Comparison of ENCODE assay signal across 17 cellular contexts in the genomic region with DNA sequence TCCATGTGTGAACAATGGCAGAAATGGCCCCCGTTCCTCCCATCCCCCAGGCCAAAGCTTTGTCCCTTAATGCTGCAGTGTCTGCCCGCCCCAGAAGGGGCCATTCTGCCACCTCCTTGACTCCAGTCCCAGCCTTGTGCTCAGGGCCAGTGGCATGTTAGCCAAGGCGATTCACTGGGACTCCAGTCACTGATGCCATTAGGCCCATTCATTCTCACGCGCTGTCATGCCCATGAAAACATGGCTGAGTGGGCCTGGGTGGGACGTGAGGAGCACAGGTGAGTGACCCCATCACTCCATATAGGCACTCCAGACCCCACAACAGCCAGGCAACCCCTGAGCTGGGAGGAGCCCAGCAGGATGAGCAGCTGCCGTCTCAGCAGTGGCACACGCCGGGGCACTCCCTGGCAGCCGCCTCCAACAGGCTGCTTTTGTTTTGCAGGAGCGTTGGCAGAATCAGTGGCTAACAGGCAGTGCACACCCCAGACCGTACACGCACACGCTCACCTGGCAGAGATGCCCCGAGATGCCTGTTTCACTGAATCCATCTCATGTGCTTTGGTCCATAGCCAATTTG.
DNase-seq lines count a peak whose midpoint lies in the region; ATAC-seq lines count a peak whose summit lies in the region.
"Had no signal": no experiment of that assay in that cellular context is flagged by ENCODE, and none has a peak within 500 bp of the region (broad histone marks: within the 10 kb centered on the region; RNA-seq: fewer than 3 reads in every experiment).

No MANE protein-coding gene starts in this region.

- H3K4me3 ChIP-seq in mesendoderm (ENCODE audit: low read length), result no peak overlapping the region

- no peak overlapping the region for H3K23ac ChIP-seq in mesendoderm (ENCODE audit: low read length)

- no peak overlapping the region for H3K27ac ChIP-seq in mesendoderm (ENCODE audit: low read depth, low read length)
- H3K27ac ChIP-seq: C4-2B had no signal

- H3K36me3 ChIP-seq in mesendoderm (ENCODE audit: control insufficient read depth, insufficient read depth, low read length), result no peaks in the 10 kb centered on the region

- no peaks in the 10 kb centered on the region for H3K79me1 ChIP-seq in mesendoderm (ENCODE audit: low read length)

- H3K4me2 ChIP-seq in mesendoderm (ENCODE audit: low read length), result no peak overlapping the region

- H3K27me3 ChIP-seq in mesendoderm (ENCODE audit: insufficient read depth, low read length, poor library complexity), result no peaks in the 10 kb centered on the region

- H4K8ac ChIP-seq in mesendoderm (ENCODE audit: low read depth, low read length), result no peak overlapping the region

- no peaks in the 10 kb centered on the region for H3K4me1 ChIP-seq in mesendoderm (ENCODE audit: control insufficient read depth, low read depth, low read length)
- H3K4me1 ChIP-seq: Caco-2 had no signal

- H2BK120ac ChIP-seq in mesendoderm (ENCODE audit: low read depth, low read length), result no peak overlapping the region

- H2BK15ac ChIP-seq in mesendoderm (replicated peaks; ENCODE audit: low read depth), result no peak overlapping the region

- DNase-seq in NCI-H1417 (lab: John Stamatoyannopoulos, UW) (peak in 2 of 3 experiments; percentile 45 to 53), NCI-H1417 treated with DMSO at 0.1 percent for 48 hours (lab: John Stamatoyannopoulos, UW) (no peak), NCI-H1105 treated with DMSO at 0.1 percent for 48 hours (lab: John Stamatoyannopoulos, UW) (peak; percentile 64), NCI-H69 (lab: John Stamatoyannopoulos, UW) (peak; percentile 85), mesendoderm (peak; percentile 25), AG08396 (ENCODE audit: low spot score) (no peak), NCI-H2029 (lab: John Stamatoyannopoulos, UW) (no peak)
- DNase-seq: 8988T, Caco-2, DMS53, GDM1, IMR-90, MV-4-11, NCI-H524, T1000 had no signal

- no peak overlapping the region for H3K9ac ChIP-seq in mesendoderm (ENCODE audit: low read length)

- no peak for ATAC-seq in GM19395 (IDR thresholded peaks at IDR 0.05; ENCODE audit: unreplicated experiment)

- no peak overlapping the region for H3K4ac ChIP-seq in mesendoderm (ENCODE audit: low read depth, low read length)

- H4K5ac ChIP-seq in mesendoderm (ENCODE audit: low read length), result no peak overlapping the region

- H3K79me2 ChIP-seq in mesendoderm (ENCODE audit: control insufficient read depth, insufficient read depth, low read length), result no peaks in the 10 kb centered on the region

- H2AK5ac ChIP-seq in mesendoderm (ENCODE audit: low read length), result no peak overlapping the region

- H3K56ac ChIP-seq in mesendoderm (ENCODE audit: low read length), result peak overlapping the region; percentile 39

- no CpG with 5 or more reads among the region's 15 CpGs for WGBS in mesendoderm (ENCODE audit: extremely low coverage, insufficient coverage, low lambda C conversion rate)

- H2BK5ac ChIP-seq in mesendoderm (ENCODE audit: low read length), result no peak overlapping the region

- H3K18ac ChIP-seq in mesendoderm (ENCODE audit: low read length), result no peak overlapping the region

Comparison
In these comparisons a context has a peak if more than half of its experiments do, and no peak if none do; other contexts are left out.
1. DNase-seq: peak in NCI-H1417 (2 of 3), NCI-H1105 treated with DMSO at 0.1 percent for 48 hours (single experiment), NCI-H69 (single experiment) and mesendoderm (single experiment); none in NCI-H1417 treated with DMSO at 0.1 percent for 48 hours (single experiment), AG08396 (single experiment) and NCI-H2029 (single experiment).